In the genomic region with DNA sequence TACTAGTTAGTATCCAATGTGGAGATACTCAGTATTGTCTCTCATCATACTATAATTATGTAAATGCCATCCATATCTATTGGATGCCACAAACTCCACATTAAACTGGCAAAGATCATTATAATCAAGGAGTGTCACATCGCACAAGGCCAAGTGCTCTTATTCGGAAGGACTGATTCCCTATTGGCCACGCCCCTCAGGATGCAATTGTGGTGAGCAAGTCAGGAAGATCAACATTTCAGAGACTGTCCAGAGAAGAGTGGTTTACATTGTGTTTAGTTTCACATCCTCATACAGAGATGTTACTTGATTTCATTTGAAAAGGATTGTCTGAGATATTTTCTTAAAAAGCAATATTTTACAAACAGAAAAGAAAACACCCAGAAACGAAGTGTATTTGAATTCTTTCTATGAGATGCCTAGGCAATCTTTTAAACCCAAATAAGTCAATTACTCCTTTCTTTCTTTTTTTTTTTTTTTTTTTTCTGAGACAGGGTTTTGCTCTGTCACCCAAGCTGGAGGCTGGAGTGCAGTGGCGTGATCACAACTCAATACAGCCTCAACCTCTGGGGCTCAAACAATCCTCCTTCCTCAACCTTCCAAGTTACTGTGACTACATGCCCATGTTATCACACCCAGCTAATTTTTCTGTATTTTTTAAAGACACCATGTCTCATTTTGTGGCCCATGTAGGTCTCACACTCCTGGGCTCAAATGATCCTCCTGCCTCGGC, we compare ENCODE assay signal across 10 cellular contexts.
A peak's percentile ranks its signal among the peaks of the same experiment; 100 is the strongest.
DNase-seq lines count a peak whose midpoint lies in the region; ATAC-seq and TF ChIP-seq lines count a peak whose summit lies in the region.
"Had no signal": no experiment of that assay in that cellular context is flagged by ENCODE, and none has a peak within 500 bp of the region (broad histone marks: within the 10 kb centered on the region; RNA-seq: fewer than 3 reads in every experiment).

No MANE protein-coding gene starts in this region.

- TF ChIP-seq CTCF in chondrocyte (IDR thresholded peaks at IDR 0.05) = no peak

- peak overlapping the region; percentile 80 for H3K27ac Mint-ChIP-seq in chondrocyte (ENCODE audit: unreplicated experiment)
- no peak overlapping the region for H3K27ac Mint-ChIP-seq in activated CD4-positive, alpha-beta memory T cell treated with anti-CD3 and anti-CD28 coated beads, Interleukin-2, amount 10 ng/mL, durations not matched to agents 7 days and 5 days

- CTCF ChIA-PET in HEK293T (lab: Yijun Ruan, JAX) = interaction anchor here (0.7 kb wide), 1 partner anchor 181 kb away, joined by 3 read pairs; no protein-coding TSS in a partner anchor
- CTCF ChIA-PET in activated CD4-positive, alpha-beta memory T cell treated with anti-CD3 and anti-CD28 coated beads, Interleukin-2, amount 10 ng/mL, durations not matched to agents 7 days and 5 days (lab: Charles Lee) = no interaction called here

- H3K36me3 Mint-ChIP-seq in chondrocyte (ENCODE audit: low read depth) = no peaks in the 10 kb centered on the region
- H3K36me3 Mint-ChIP-seq in activated CD4-positive, alpha-beta memory T cell treated with anti-CD3 and anti-CD28 coated beads, Interleukin-2, amount 10 ng/mL, durations not matched to agents 7 days and 5 days (ENCODE audit: low read depth) = no peaks in the 10 kb centered on the region

- DNase-seq in A172 (ENCODE audit: low spot score) = peak; percentile 44
- no peak for DNase-seq in chondrocyte (ENCODE audit: low spot score)
- no peak for DNase-seq in kidney tubule cell (ENCODE audit: low spot score)
- no peak for DNase-seq in effector memory CD4-positive, alpha-beta T cell
- DNase-seq in HEK293T (ENCODE audit: extremely low spot score) = no peak
- no peak for DNase-seq in activated CD4-positive, alpha-beta memory T cell treated with anti-CD3 and anti-CD28 coated beads, Interleukin-2, amount 10 ng/mL, durations not matched to agents 7 days and 5 days
- DNase-seq: activated CD4-positive, CD25-positive, alpha-beta regulatory T cell treated with anti-CD3 and anti-CD28 coated beads, Interleukin-2, amount 50 U/mL, for 72 hours had no signal

- no peaks in the 10 kb centered on the region for H3K27me3 Mint-ChIP-seq in chondrocyte (ENCODE audit: low read depth)
- no peaks in the 10 kb centered on the region for H3K27me3 Mint-ChIP-seq in activated CD4-positive, alpha-beta memory T cell treated with anti-CD3 and anti-CD28 coated beads, Interleukin-2, amount 10 ng/mL, durations not matched to agents 7 days and 5 days

- no peak overlapping the region for H3K4me3 Mint-ChIP-seq in chondrocyte (ENCODE audit: unreplicated experiment)
- no peak overlapping the region for H3K4me3 Mint-ChIP-seq in activated CD4-positive, alpha-beta memory T cell treated with anti-CD3 and anti-CD28 coated beads, Interleukin-2, amount 10 ng/mL, durations not matched to agents 7 days and 5 days

- no peak overlapping the region for H3K27ac ChIP-seq in effector memory CD4-positive, alpha-beta T cell (ENCODE audit: insufficient read depth, low read length, poor library complexity, severe bottlenecking)
- H3K27ac ChIP-seq: pancreas had no signal

- POLR2A ChIA-PET in HEK293T (lab: Yijun Ruan, JAX) = no interaction called here
- POLR2A ChIA-PET in activated CD4-positive, alpha-beta memory T cell treated with anti-CD3 and anti-CD28 coated beads, Interleukin-2, amount 10 ng/mL, durations not matched to agents 7 days and 5 days (lab: Charles Lee) = no interaction called here

- H3K27me3 ChIP-seq in effector memory CD4-positive, alpha-beta T cell (replicated peaks; ENCODE audit: control insufficient read depth, insufficient read depth, low read length, poor library complexity, severe bottlenecking) = no peaks in the 10 kb centered on the region
- H3K27me3 ChIP-seq: pancreas had no signal

- no peak overlapping the region for H3K4me3 ChIP-seq in effector memory CD4-positive, alpha-beta T cell (ENCODE audit: insufficient read depth, low read depth, low read length, poor library complexity, severe bottlenecking)
- H3K4me3 ChIP-seq: pancreas had no signal

- H3K4me1 ChIP-seq in effector memory CD4-positive, alpha-beta T cell (ENCODE audit: control insufficient read depth, insufficient read depth, low read length, poor library complexity, severe bottlenecking) = no peaks in the 10 kb centered on the region
- H3K4me1 ChIP-seq: pancreas had no signal

- no peaks in the 10 kb centered on the region for H3K36me3 ChIP-seq in effector memory CD4-positive, alpha-beta T cell (ENCODE audit: control insufficient read depth, insufficient read depth, low read length)
- H3K36me3 ChIP-seq: pancreas had no signal

- no peaks in the 10 kb centered on the region for H3K9me3 ChIP-seq in effector memory CD4-positive, alpha-beta T cell (ENCODE audit: control insufficient read depth, low read length)
- H3K9me3 ChIP-seq: pancreas had no signal

- H3K4me1 Mint-ChIP-seq in chondrocyte (ENCODE audit: low read depth) = peaks cover 41% of the 10 kb centered on the region
- no peaks in the 10 kb centered on the region for H3K4me1 Mint-ChIP-seq in activated CD4-positive, alpha-beta memory T cell treated with anti-CD3 and anti-CD28 coated beads, Interleukin-2, amount 10 ng/mL, durations not matched to agents 7 days and 5 days

- ATAC-seq in GM19463 (IDR thresholded peaks at IDR 0.05; ENCODE audit: unreplicated experiment) (peak; percentile 79), HG03565 (IDR thresholded peaks at IDR 0.05; ENCODE audit: unreplicated experiment) (peak; percentile 77)

- no peaks in the 10 kb centered on the region for H3K9me3 Mint-ChIP-seq in chondrocyte (ENCODE audit: low read depth)
- no peaks in the 10 kb centered on the region for H3K9me3 Mint-ChIP-seq in activated CD4-positive, alpha-beta memory T cell treated with anti-CD3 and anti-CD28 coated beads, Interleukin-2, amount 10 ng/mL, durations not matched to agents 7 days and 5 days

TF ChIP-seq in HEK293T, 16 proteins besides CTCF, POLR2A, EP300 and RAD21:
- TF ChIP-seq ELF4 (IDR thresholded peaks at IDR 0.05) = no peak
- TF ChIP-seq FOXA1 (IDR thresholded peaks at IDR 0.05) = no peak
TF ChIP-seq in HEK293T: peak in this region for 0.
